Comparison of ENCODE assay signal across 1 cellular context in genomic region chr14:104742586-104743455, GRCh38.
A peak's percentile ranks its signal among the peaks of the same experiment; 100 is the strongest.
TF ChIP-seq lines count a peak whose summit lies in the region.

No MANE protein-coding gene starts in this region.

TF ChIP-seq in K562, 482 proteins besides CTCF, POLR2A, EP300 and RAD21:
- no peak for TF ChIP-seq SRSF7 (optimal IDR thresholded peaks at IDR 0.05; ENCODE audit: low read depth, low read length)
- peak; percentile 39; the same call in 1 of the 2 replicates for TF ChIP-seq ZNF263 (CRISPR knock-in tag; IDR thresholded peaks at IDR 0.05; ENCODE audit: borderline replicate concordance)
TF ChIP-seq in K562: peak in this region for 1.
